In the genomic region with DNA sequence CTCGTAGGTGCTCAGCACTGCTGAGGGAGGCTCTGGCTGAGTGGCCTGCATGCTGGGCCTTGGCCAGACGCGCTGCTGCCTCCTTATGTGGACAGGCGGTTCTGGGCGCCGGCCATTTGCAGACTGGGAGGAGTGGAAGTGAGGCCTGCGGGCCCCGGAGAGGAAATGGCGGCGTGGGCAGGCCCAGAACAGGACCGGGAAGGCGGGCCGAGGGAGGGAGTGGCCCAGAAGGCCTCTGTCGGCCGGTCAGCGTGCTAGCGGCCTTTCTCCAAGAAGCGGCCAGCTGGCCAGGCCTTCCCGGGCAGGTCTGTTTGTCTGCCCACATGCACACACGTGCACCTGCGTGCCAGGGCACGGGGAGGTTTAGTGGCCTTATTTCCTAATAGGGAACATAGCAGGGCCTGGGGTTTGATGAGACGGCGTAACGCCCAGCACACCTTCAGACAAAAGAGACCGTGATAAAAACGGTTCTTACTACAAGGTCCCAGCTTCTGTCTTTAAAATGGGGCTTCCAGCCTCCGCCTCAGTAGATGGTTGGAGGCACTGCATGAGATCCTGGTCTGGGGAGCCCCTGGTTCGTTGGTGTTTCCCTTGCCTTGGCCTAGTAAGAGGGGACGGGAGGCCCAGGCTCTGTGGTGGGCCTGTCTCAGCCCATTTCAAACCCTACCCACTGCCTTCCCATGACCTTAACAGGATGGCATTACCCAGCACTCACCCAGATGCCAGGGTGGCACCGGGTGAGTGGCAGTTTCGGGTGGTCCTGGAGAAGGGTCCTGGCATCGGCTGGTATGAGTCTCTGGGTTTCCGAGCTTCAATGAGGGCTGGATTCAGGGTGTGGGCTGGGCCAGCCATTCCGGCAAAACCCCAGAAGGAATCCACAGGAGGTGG, we compare ENCODE assay signal across 8 cellular contexts.
DNase-seq lines count a peak whose midpoint lies in the region; ATAC-seq and TF ChIP-seq lines count a peak whose summit lies in the region.

No MANE protein-coding gene starts in this region.

- H3K27ac ChIP-seq in right atrium auricular region: peak overlapping the region; percentile 97 to 99
- peak overlapping the region; percentile 86 for H3K27ac ChIP-seq in stomach smooth muscle (ENCODE audit: low read length)

- H3K36me3 ChIP-seq in right atrium auricular region (peaks cover 24% of the 10 kb centered on the region), stomach smooth muscle (ENCODE audit: control insufficient read depth in 2 of 2, insufficient read depth in 2 of 2, low read length in 2 of 2) (peaks cover 2 to 12% of the 10 kb centered on the region in 2 donors), H7 (replicated peaks; ENCODE audit: control insufficient read depth, insufficient read depth, low read length) (no peaks in the 10 kb centered on the region)

- no peak for ATAC-seq in HG03159 (IDR thresholded peaks at IDR 0.05; ENCODE audit: unreplicated experiment)

- H3K9me3 ChIP-seq in right atrium auricular region (no peaks in the 10 kb centered on the region), stomach smooth muscle (ENCODE audit: control insufficient read depth in 2 of 2, low read length in 2 of 2) (no peaks in the 10 kb centered on the region)

- DNase-seq in GOT3 (lab: John Stamatoyannopoulos, UW) (peak; percentile 74), anterior cingulate cortex (lab: John Stamatoyannopoulos, UW) (peak in 35 of 58 donors; percentile 39 to 83 (median 69)), right atrium auricular region (ENCODE audit: low spot score) (peak; percentile 92), H7 (no peak), SHP77 (lab: John Stamatoyannopoulos, UW) (no peak)
- no peak for DNase-seq in activated CD4-positive, alpha-beta T cell treated with anti-CD3 and anti-CD28 coated beads, Interleukin-2, amount 50 U/mL, for 48 hours

- H3K4me3 ChIP-seq in right atrium auricular region (peak overlapping the region; percentile 7 to 18), stomach smooth muscle (ENCODE audit: low read length in 2 of 2) (peak overlapping the region; percentile 6 to 65), H7 (ENCODE audit: insufficient read depth, low read depth, low read length) (no peak overlapping the region)

- no peak for TF ChIP-seq CTCF in right atrium auricular region (IDR thresholded peaks at IDR 0.05)

- H3K9ac ChIP-seq in stomach smooth muscle (ENCODE audit: low read length in 2 of 2): peak overlapping the region; percentile 3 to 58

- H3K4me1 ChIP-seq in right atrium auricular region: peaks cover 0 to 98% of the 10 kb centered on the region in 2 donors
- peaks cover 90% of the 10 kb centered on the region for H3K4me1 ChIP-seq in stomach smooth muscle (ENCODE audit: control insufficient read depth, insufficient read depth, low read length)

- H3K27me3 ChIP-seq in right atrium auricular region (no peaks in the 10 kb centered on the region), stomach smooth muscle (ENCODE audit: control insufficient read depth in 1 of 2, insufficient read depth in 2 of 2, low read length in 2 of 2) (no peaks in the 10 kb centered on the region), H7 (ENCODE audit: control insufficient read depth, insufficient read depth, low read length) (no peaks in the 10 kb centered on the region)

Comparison
In these comparisons a context has a peak if more than half of its experiments do, and no peak if none do; other contexts are left out.
1. DNase-seq: peak in GOT3 (single experiment), anterior cingulate cortex (35 of 58) and right atrium auricular region (single experiment); none in H7 (single experiment), SHP77 (0 of 2) and activated CD4-positive, alpha-beta T cell treated with anti-CD3 and anti-CD28 coated beads, Interleukin-2, amount 50 U/mL, for 48 hours (0 of 2).